In genomic region chr6:11207199-11207968, GRCh38 we compare ENCODE assay signal across 9 cellular contexts. TPM values are rescaled to one million over a fixed set of nuclear protein-coding genes. Genes with fewer than 3 reads are reported as not detected.
A peak's percentile ranks its signal among the peaks of the same experiment; 100 is the strongest.
DNase-seq lines count a peak whose midpoint lies in the region; ATAC-seq and TF ChIP-seq lines count a peak whose summit lies in the region.
"Had no signal": no experiment of that assay in that cellular context is flagged by ENCODE, and none has a peak within 500 bp of the region (broad histone marks: within the 10 kb centered on the region; RNA-seq: fewer than 3 reads in every experiment).

No MANE protein-coding gene starts in this region.

- WGBS in spleen, 5 donors, result 60 to 78% (median 70%) methylated on average over 5 of the region's 5 CpGs

- no peak for TF ChIP-seq POLR2A in spleen (IDR thresholded peaks at IDR 0.05)

- DNase-seq in T-helper 2 cell treated with Interferon-gamma antibody and Interleukin-4, amounts not matched to agents 5 μg/mL and 100 μg/mL, for 36 hours (ENCODE audit: low spot score), result no peak
- DNase-seq in T-helper 2 cell (no peak), hippocampal formation (lab: John Stamatoyannopoulos, UW) (peak; percentile 13 to 47), spleen (no peak), NCI-H2081 (lab: John Stamatoyannopoulos, UW) (no peak), DMS114 treated with DMSO at 0.1 percent for 48 hours (lab: John Stamatoyannopoulos, UW; ENCODE audit: unreplicated experiment) (no peak)
- no peak for DNase-seq in activated naive CD8-positive, alpha-beta T cell treated with anti-CD3 and anti-CD28 coated beads, Interleukin-2, amount 50 U/mL, for 24 hours

- H3K27me3 Mint-ChIP-seq in T-helper 2 cell treated with Interferon-gamma antibody and Interleukin-4, amounts not matched to agents 5 μg/mL and 100 μg/mL, for 36 hours (ENCODE audit: low read depth), result no peaks in the 10 kb centered on the region
- H3K27me3 Mint-ChIP-seq in activated naive CD8-positive, alpha-beta T cell treated with anti-CD3 and anti-CD28 coated beads, Interleukin-2, amount 50 U/mL, for 24 hours, result no peaks in the 10 kb centered on the region

- peak overlapping the region in 7 of 8 donors; percentile 59 to 81 (median 77) for H3K27ac ChIP-seq in spleen
- H3K27ac ChIP-seq: C4-2B had no signal

- peaks cover 0 to 100% (median 54%) of the 10 kb centered on the region in 6 donors for H3K4me1 ChIP-seq in spleen

- ATAC-seq in activated naive CD8-positive, alpha-beta T cell treated with anti-CD3 and anti-CD28 coated beads, Interleukin-2, amount 50 U/mL, for 24 hours, result no peak
- no peak for ATAC-seq in GM18502 (IDR thresholded peaks at IDR 0.05; ENCODE audit: poor library complexity, unreplicated experiment)

- no peak for TF ChIP-seq CTCF in spleen (IDR thresholded peaks at IDR 0.05 in 8 of 11, conservative IDR thresholded peaks at IDR 0.05 in 3 of 11)

- no peak overlapping the region for H3K4me3 Mint-ChIP-seq in T-helper 2 cell treated with Interferon-gamma antibody and Interleukin-4, amounts not matched to agents 5 μg/mL and 100 μg/mL, for 36 hours
- no peak overlapping the region for H3K4me3 Mint-ChIP-seq in activated naive CD8-positive, alpha-beta T cell treated with anti-CD3 and anti-CD28 coated beads, Interleukin-2, amount 50 U/mL, for 24 hours

- peak overlapping the region; percentile 58 for H3K27ac Mint-ChIP-seq in T-helper 2 cell treated with Interferon-gamma antibody and Interleukin-4, amounts not matched to agents 5 μg/mL and 100 μg/mL, for 36 hours
- peak overlapping the region; percentile 52 for H3K27ac Mint-ChIP-seq in activated naive CD8-positive, alpha-beta T cell treated with anti-CD3 and anti-CD28 coated beads, Interleukin-2, amount 50 U/mL, for 24 hours

- intact Hi-C loops in spleen (cut with DNase I; ENCODE audit: low total_unique reads), result no loop called here

- no peaks in the 10 kb centered on the region for H3K9me3 Mint-ChIP-seq in T-helper 2 cell treated with Interferon-gamma antibody and Interleukin-4, amounts not matched to agents 5 μg/mL and 100 μg/mL, for 36 hours
- no peaks in the 10 kb centered on the region for H3K9me3 Mint-ChIP-seq in activated naive CD8-positive, alpha-beta T cell treated with anti-CD3 and anti-CD28 coated beads, Interleukin-2, amount 50 U/mL, for 24 hours

- no peaks in the 10 kb centered on the region for H3K27me3 ChIP-seq in spleen (replicated peaks in 1 of 7)

- H3K4me3 ChIP-seq in spleen, result no peak overlapping the region

- H3K36me3 ChIP-seq in spleen, result peaks cover 0 to 99% (median 10%) of the 10 kb centered on the region in 6 donors

- no peaks in the 10 kb centered on the region for H3K9me3 ChIP-seq in spleen

- H3K36me3 Mint-ChIP-seq in T-helper 2 cell treated with Interferon-gamma antibody and Interleukin-4, amounts not matched to agents 5 μg/mL and 100 μg/mL, for 36 hours (ENCODE audit: low read depth), result peaks cover 61% of the 10 kb centered on the region
- peaks cover 41% of the 10 kb centered on the region for H3K36me3 Mint-ChIP-seq in activated naive CD8-positive, alpha-beta T cell treated with anti-CD3 and anti-CD28 coated beads, Interleukin-2, amount 50 U/mL, for 24 hours (ENCODE audit: low read depth)

- peaks cover 49% of the 10 kb centered on the region for H3K4me1 Mint-ChIP-seq in T-helper 2 cell treated with Interferon-gamma antibody and Interleukin-4, amounts not matched to agents 5 μg/mL and 100 μg/mL, for 36 hours (ENCODE audit: low read depth)
- H3K4me1 Mint-ChIP-seq in activated naive CD8-positive, alpha-beta T cell treated with anti-CD3 and anti-CD28 coated beads, Interleukin-2, amount 50 U/mL, for 24 hours, result peaks cover 47% of the 10 kb centered on the region

RNA-seq across cellular contexts. Expression of gene NEDD9, which starts 25.1 kb away (rescaled TPM):
- 100 to 1,000 TPM in 6 of 7 donors, 10 to 100 TPM in 1; 94.1 to 208 (median 124) TPM for total RNA-seq in spleen
- polyA plus RNA-seq in spleen, result 10 to 100 TPM; 16.1 to 21.3 (median 18.2) TPM

Comparison
In these comparisons a context has a peak if more than half of its experiments do, and no peak if none do; other contexts are left out.
1. DNase-seq: peak in hippocampal formation (2 of 2); none in T-helper 2 cell treated with Interferon-gamma antibody and Interleukin-4, amounts not matched to agents 5 μg/mL and 100 μg/mL, for 36 hours (single experiment), T-helper 2 cell (0 of 5), activated naive CD8-positive, alpha-beta T cell treated with anti-CD3 and anti-CD28 coated beads, Interleukin-2, amount 50 U/mL, for 24 hours (single experiment), spleen (single experiment), NCI-H2081 (0 of 2) and DMS114 treated with DMSO at 0.1 percent for 48 hours (single experiment).